ENCODE assay signal across 7 cellular contexts in genomic region chr11:131186629-131187075, GRCh38.
DNase-seq lines count a peak whose midpoint lies in the region; ATAC-seq lines count a peak whose summit lies in the region.

No MANE protein-coding gene starts in this region.

- DNase-seq in islet precursor cell (peak; percentile 73), HUDEP-2 (lab: John Stamatoyannopoulos, UW; ENCODE audit: unreplicated experiment in 76 of 76) (no peak), caudate nucleus (lab: John Stamatoyannopoulos, UW) (no peak), NCI-H748 treated with DMSO at 0.1 percent for 48 hours (lab: John Stamatoyannopoulos, UW) (no peak)

- no peak overlapping the region for H3K27ac ChIP-seq in caudate nucleus (ENCODE audit: low read depth, low read length)

- ATAC-seq in GM18870 (IDR thresholded peaks at IDR 0.05; ENCODE audit: unreplicated experiment), result peak; percentile 89
- ATAC-seq in GM21515 (IDR thresholded peaks at IDR 0.05; ENCODE audit: unreplicated experiment), result peak; percentile 87
- ATAC-seq in HG03439 (IDR thresholded peaks at IDR 0.05; ENCODE audit: unreplicated experiment), result peak; percentile 95
